1 cellular context compared by ENCODE assay signal in genomic region chr17:6651483-6652452, GRCh38.
A peak's percentile ranks its signal among the peaks of the same experiment; 100 is the strongest.
TF ChIP-seq lines count a peak whose summit lies in the region.

C17orf100 (plus strand) TSS chr17:6651762; CDS start chr17:6651914, 152 bp downstream.
MED31 (minus strand) TSS chr17:6651605; CDS start chr17:6651528, 77 bp downstream.

TF ChIP-seq in HepG2, 621 proteins besides CTCF, POLR2A, EP300 and RAD21 (continued from another document and continues in another):
- TF ChIP-seq CREB1 (IDR thresholded peaks at IDR 0.05) (peak; percentile 80), CREB1 (CRISPR knock-in tag; IDR thresholded peaks at IDR 0.05) (peak; percentile 71), DPF2 (CRISPR knock-in tag; IDR thresholded peaks at IDR 0.05; ENCODE audit: borderline replicate concordance, low read depth) (no peak), U2AF1 (optimal IDR thresholded peaks at IDR 0.05; ENCODE audit: low read depth, low read length) (peak; percentile 88), MIXL1 (CRISPR knock-in tag; IDR thresholded peaks at IDR 0.05) (peak; percentile 53; the same call in 1 of the 2 replicates), GATAD1 (CRISPR knock-in tag; IDR thresholded peaks at IDR 0.05) (peak; percentile 94), CBX5 (CRISPR knock-in tag; IDR thresholded peaks at IDR 0.05; ENCODE audit: borderline replicate concordance) (0 out of 2 replicates have a peak, but pooled peaks have one; percentile 42), SKIL (CRISPR knock-in tag; IDR thresholded peaks at IDR 0.05; ENCODE audit: borderline replicate concordance) (peak; percentile 75; the same call in 1 of the 2 replicates), ZNF138 (CRISPR knock-in tag; IDR thresholded peaks at IDR 0.05; ENCODE audit: low read depth) (peak; percentile 98; the same call in 1 of the 2 replicates), IRF2 (CRISPR knock-in tag; IDR thresholded peaks at IDR 0.05) (0 out of 2 replicates have a peak, but pooled peaks have one; percentile 46), BCL3 (CRISPR knock-in tag; IDR thresholded peaks at IDR 0.05) (peak; percentile 98; the same call in 1 of the 2 replicates), FOXP4 (CRISPR knock-in tag; IDR thresholded peaks at IDR 0.05) (0 out of 2 replicates have a peak, but pooled peaks have one; percentile 12), ZNF331 (CRISPR knock-in tag; IDR thresholded peaks at IDR 0.05) (peak; percentile 83), NPAS2 (CRISPR knock-in tag; IDR thresholded peaks at IDR 0.05; ENCODE audit: borderline replicate concordance) (no peak), SIN3A (IDR thresholded peaks at IDR 0.05; ENCODE audit: borderline replicate concordance, low read depth, low read length) (peak; percentile 94; the same call in 1 of the 2 replicates), HOXA3 (CRISPR knock-in tag; IDR thresholded peaks at IDR 0.05) (peak; percentile 80), LRRFIP1 (CRISPR knock-in tag; conservative IDR thresholded peaks at IDR 0.05) (no peak), CERS6 (CRISPR knock-in tag; IDR thresholded peaks at IDR 0.05) (peak; percentile 81; the same call in 1 of the 2 replicates), NONO (IDR thresholded peaks at IDR 0.05) (no peak), NONO (CRISPR knock-in tag; conservative IDR thresholded peaks at IDR 0.05) (peak; percentile 63; the same call in 1 of the 2 replicates), ZNF329 (CRISPR knock-in tag; IDR thresholded peaks at IDR 0.05; ENCODE audit: low read depth) (peak; percentile 69; the same call in 1 of the 2 replicates), AKAP8 (CRISPR knock-in tag; IDR thresholded peaks at IDR 0.05) (no peak), POLR2AphosphoS2 (IDR thresholded peaks at IDR 0.05; ENCODE audit: low read depth, low read length) (no peak), LCORL (IDR thresholded peaks at IDR 0.05) (no peak), LCORL (CRISPR knock-in tag; IDR thresholded peaks at IDR 0.05) (peak; percentile 80; the same call in 1 of the 2 replicates), CREB3 (CRISPR knock-in tag; IDR thresholded peaks at IDR 0.05) (peak; percentile 94), ZNF740 (CRISPR knock-in tag; IDR thresholded peaks at IDR 0.05) (peak; percentile 76), ZNF703 (CRISPR knock-in tag; IDR thresholded peaks at IDR 0.05; ENCODE audit: borderline replicate concordance) (peak; percentile 95; the same call in 1 of the 2 replicates), CHD2 (IDR thresholded peaks at IDR 0.05; ENCODE audit: low read depth, low read length) (no peak), ZNF777 (CRISPR knock-in tag; IDR thresholded peaks at IDR 0.05) (peak; percentile 92), FOXO4 (CRISPR knock-in tag; conservative IDR thresholded peaks at IDR 0.05) (peak; percentile 100), ZNF274 (CRISPR knock-in tag; IDR thresholded peaks at IDR 0.05) (peak; percentile 99), RBM22 (optimal IDR thresholded peaks at IDR 0.05; ENCODE audit: low read length) (no peak), TEAD2 (CRISPR knock-in tag; IDR thresholded peaks at IDR 0.05) (peak; percentile 54; the same call in 1 of the 2 replicates), DMTF1 (CRISPR knock-in tag; IDR thresholded peaks at IDR 0.05) (peak; percentile 95; the same call in 1 of the 2 replicates), HCFC1 (IDR thresholded peaks at IDR 0.05; ENCODE audit: low read depth, low read length) (peak; percentile 52; the same call in 1 of the 2 replicates), NFYC (CRISPR knock-in tag; IDR thresholded peaks at IDR 0.05) (no peak), TERF1 (CRISPR knock-in tag; IDR thresholded peaks at IDR 0.05) (peak; percentile 98), ZNF713 (CRISPR knock-in tag; IDR thresholded peaks at IDR 0.05) (no peak), MED1 (CRISPR knock-in tag; IDR thresholded peaks at IDR 0.05) (no peak; the same call in 1 of the 2 replicates), PAF1 (CRISPR knock-in tag; IDR thresholded peaks at IDR 0.05) (no peak), KLF16 (CRISPR knock-in tag; IDR thresholded peaks at IDR 0.05) (peak; percentile 82 to 96), ATAD3A (CRISPR knock-in tag; IDR thresholded peaks at IDR 0.05) (no peak; the same call in 1 of the 2 replicates), CHD4 (IDR thresholded peaks at IDR 0.05; ENCODE audit: borderline replicate concordance, low read length) (no peak), PITX1 (CRISPR knock-in tag; IDR thresholded peaks at IDR 0.05) (peak; percentile 78), MXD3 (CRISPR knock-in tag; IDR thresholded peaks at IDR 0.05) (peak; percentile 99), ZNF30 (CRISPR knock-in tag; IDR thresholded peaks at IDR 0.05) (peak; percentile 99), ZNF383 (CRISPR knock-in tag; IDR thresholded peaks at IDR 0.05; ENCODE audit: borderline replicate concordance) (no peak; the same call in 1 of the 2 replicates), DR1 (CRISPR knock-in tag; IDR thresholded peaks at IDR 0.05) (no peak)
